Comparison of ENCODE assay signal across 8 cellular contexts in the genomic region with DNA sequence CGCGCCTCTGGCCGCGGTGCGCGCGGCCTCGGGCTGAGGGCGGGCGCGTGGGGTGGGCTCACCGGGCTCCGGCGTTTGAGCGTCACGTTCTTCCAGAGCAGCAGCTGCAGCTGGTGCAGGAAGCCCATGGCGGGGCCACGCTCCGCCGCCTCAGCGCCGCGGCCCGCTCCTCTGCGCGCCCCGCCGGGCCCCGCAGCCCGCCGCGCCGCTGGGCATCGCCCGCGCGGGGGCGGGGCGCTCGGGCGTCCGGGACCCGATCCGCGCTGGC. TPM values are rescaled to one million over a fixed set of nuclear protein-coding genes. Genes with fewer than 3 reads are reported as not detected.
DNase-seq lines count a peak whose midpoint lies in the region; ATAC-seq lines count a peak whose summit lies in the region.

A gene with protein sequence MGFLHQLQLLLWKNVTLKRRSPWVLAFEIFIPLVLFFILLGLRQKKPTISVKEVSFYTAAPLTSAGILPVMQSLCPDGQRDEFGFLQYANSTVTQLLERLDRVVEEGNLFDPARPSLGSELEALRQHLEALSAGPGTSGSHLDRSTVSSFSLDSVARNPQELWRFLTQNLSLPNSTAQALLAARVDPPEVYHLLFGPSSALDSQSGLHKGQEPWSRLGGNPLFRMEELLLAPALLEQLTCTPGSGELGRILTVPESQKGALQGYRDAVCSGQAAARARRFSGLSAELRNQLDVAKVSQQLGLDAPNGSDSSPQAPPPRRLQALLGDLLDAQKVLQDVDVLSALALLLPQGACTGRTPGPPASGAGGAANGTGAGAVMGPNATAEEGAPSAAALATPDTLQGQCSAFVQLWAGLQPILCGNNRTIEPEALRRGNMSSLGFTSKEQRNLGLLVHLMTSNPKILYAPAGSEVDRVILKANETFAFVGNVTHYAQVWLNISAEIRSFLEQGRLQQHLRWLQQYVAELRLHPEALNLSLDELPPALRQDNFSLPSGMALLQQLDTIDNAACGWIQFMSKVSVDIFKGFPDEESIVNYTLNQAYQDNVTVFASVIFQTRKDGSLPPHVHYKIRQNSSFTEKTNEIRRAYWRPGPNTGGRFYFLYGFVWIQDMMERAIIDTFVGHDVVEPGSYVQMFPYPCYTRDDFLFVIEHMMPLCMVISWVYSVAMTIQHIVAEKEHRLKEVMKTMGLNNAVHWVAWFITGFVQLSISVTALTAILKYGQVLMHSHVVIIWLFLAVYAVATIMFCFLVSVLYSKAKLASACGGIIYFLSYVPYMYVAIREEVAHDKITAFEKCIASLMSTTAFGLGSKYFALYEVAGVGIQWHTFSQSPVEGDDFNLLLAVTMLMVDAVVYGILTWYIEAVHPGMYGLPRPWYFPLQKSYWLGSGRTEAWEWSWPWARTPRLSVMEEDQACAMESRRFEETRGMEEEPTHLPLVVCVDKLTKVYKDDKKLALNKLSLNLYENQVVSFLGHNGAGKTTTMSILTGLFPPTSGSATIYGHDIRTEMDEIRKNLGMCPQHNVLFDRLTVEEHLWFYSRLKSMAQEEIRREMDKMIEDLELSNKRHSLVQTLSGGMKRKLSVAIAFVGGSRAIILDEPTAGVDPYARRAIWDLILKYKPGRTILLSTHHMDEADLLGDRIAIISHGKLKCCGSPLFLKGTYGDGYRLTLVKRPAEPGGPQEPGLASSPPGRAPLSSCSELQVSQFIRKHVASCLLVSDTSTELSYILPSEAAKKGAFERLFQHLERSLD (N-terminal part only) (minus strand): TSS at position 225 of the 268 bp plus-strand sequence. CDS start 97 bp downstream, at position 128.

- H3K27me3 Mint-ChIP-seq in CD4-positive, CD25-positive, alpha-beta regulatory T cell, result no peaks in the 10 kb centered on the region

- no peak for DNase-seq in CD4-positive, CD25-positive, alpha-beta regulatory T cell
- no peak for DNase-seq in NCI-H460 (ENCODE audit: extremely low read depth, low read depth)
- DNase-seq in effector memory CD4-positive, alpha-beta T cell, result peak in 1 of 3 donors; percentile 55
- DNase-seq in myocyte (ENCODE audit: low read depth), result no peak
- DNase-seq in NCI-H1092 treated with DMSO at 0.1 percent for 48 hours (lab: John Stamatoyannopoulos, UW), result no peak

- peak within 1 kb of the TSS; percentile 72 for H3K4me3 ChIP-seq in CD4-positive, CD25-positive, alpha-beta regulatory T cell (ENCODE audit: low read depth, low read length)
- peak within 1 kb of the TSS; percentile 67 for H3K4me3 ChIP-seq in effector memory CD4-positive, alpha-beta T cell (ENCODE audit: insufficient read depth, low read depth, low read length, poor library complexity, severe bottlenecking)

- peaks cover 0 to 45% (median 14%) of the 10 kb centered on the region in 4 donors for H3K4me1 Mint-ChIP-seq in CD4-positive, CD25-positive, alpha-beta regulatory T cell

- peaks cover 64% of the 10 kb centered on the region for H3K4me1 ChIP-seq in CD4-positive, CD25-positive, alpha-beta regulatory T cell (ENCODE audit: control insufficient read depth, insufficient read depth, low read length, poor library complexity, severe bottlenecking)
- peaks cover 62% of the 10 kb centered on the region for H3K4me1 ChIP-seq in effector memory CD4-positive, alpha-beta T cell (ENCODE audit: control insufficient read depth, insufficient read depth, low read length, poor library complexity, severe bottlenecking)

- peak within 1 kb of the TSS; percentile 69 to 95 (median 79) for H3K27ac Mint-ChIP-seq in CD4-positive, CD25-positive, alpha-beta regulatory T cell

- peak within 1 kb of the TSS; percentile 74 for H3K27ac ChIP-seq in CD4-positive, CD25-positive, alpha-beta regulatory T cell (ENCODE audit: insufficient read depth, low read length, poor library complexity, severe bottlenecking)
- H3K27ac ChIP-seq in effector memory CD4-positive, alpha-beta T cell (ENCODE audit: insufficient read depth, low read length, poor library complexity, severe bottlenecking), result peak within 1 kb of the TSS; percentile 61

- no peaks in the 10 kb centered on the region for H3K36me3 Mint-ChIP-seq in CD4-positive, CD25-positive, alpha-beta regulatory T cell

- H3K4me3 Mint-ChIP-seq in CD4-positive, CD25-positive, alpha-beta regulatory T cell, result peak within 1 kb of the TSS; percentile 88 to 97 (median 92)

- no peak for ATAC-seq in CD4-positive, CD25-positive, alpha-beta regulatory T cell (ENCODE audit: low read depth in 2 of 2)
- ATAC-seq in HG02884 (IDR thresholded peaks at IDR 0.05; ENCODE audit: unreplicated experiment) (no peak), GM19467 (IDR thresholded peaks at IDR 0.05; ENCODE audit: unreplicated experiment) (no peak), GM19023 (IDR thresholded peaks at IDR 0.05; ENCODE audit: unreplicated experiment) (no peak)

- no peaks in the 10 kb centered on the region for H3K9me3 Mint-ChIP-seq in CD4-positive, CD25-positive, alpha-beta regulatory T cell

- no peaks in the 10 kb centered on the region for H3K9me3 ChIP-seq in CD4-positive, CD25-positive, alpha-beta regulatory T cell (ENCODE audit: control insufficient read depth in 2 of 2, low read length in 2 of 2)
- H3K9me3 ChIP-seq in effector memory CD4-positive, alpha-beta T cell (ENCODE audit: control insufficient read depth, low read length), result no peaks in the 10 kb centered on the region

- no peaks in the 10 kb centered on the region for H3K36me3 ChIP-seq in CD4-positive, CD25-positive, alpha-beta regulatory T cell (ENCODE audit: control insufficient read depth, insufficient read depth, low read length)
- H3K36me3 ChIP-seq in effector memory CD4-positive, alpha-beta T cell (ENCODE audit: control insufficient read depth, insufficient read depth, low read length), result no peaks in the 10 kb centered on the region

- no peaks in the 10 kb centered on the region for H3K27me3 ChIP-seq in CD4-positive, CD25-positive, alpha-beta regulatory T cell (ENCODE audit: control insufficient read depth, insufficient read depth, low read length)
- no peaks in the 10 kb centered on the region for H3K27me3 ChIP-seq in effector memory CD4-positive, alpha-beta T cell (replicated peaks; ENCODE audit: control insufficient read depth, insufficient read depth, low read length, poor library complexity, severe bottlenecking)

RNA-seq across cellular contexts. Expression of the gene that starts here (rescaled TPM):
- 135 TPM for total RNA-seq in CD4-positive, CD25-positive, alpha-beta regulatory T cell
- 1 to 10 TPM; 3.8 to 4.5 (median 4.3) TPM for polyA plus RNA-seq in CD4-positive, CD25-positive, alpha-beta regulatory T cell
- 21.0 and 25.0 TPM in 2 replicates for total RNA-seq in NCI-H460 (2014; rRNA removed; shearing (Covaris generic))
- polyA plus RNA-seq in NCI-H460 (2014; cell fraction: nucleus; rRNA removed), result 148 and 240 TPM in 2 replicates
- 21.1 and 26.3 TPM in 2 replicates for total RNA-seq in myocyte
- polyA plus RNA-seq in myocyte (2012), result 55.7 TPM
